Comparison of ENCODE assay signal across 27 cellular contexts in the genomic region with DNA sequence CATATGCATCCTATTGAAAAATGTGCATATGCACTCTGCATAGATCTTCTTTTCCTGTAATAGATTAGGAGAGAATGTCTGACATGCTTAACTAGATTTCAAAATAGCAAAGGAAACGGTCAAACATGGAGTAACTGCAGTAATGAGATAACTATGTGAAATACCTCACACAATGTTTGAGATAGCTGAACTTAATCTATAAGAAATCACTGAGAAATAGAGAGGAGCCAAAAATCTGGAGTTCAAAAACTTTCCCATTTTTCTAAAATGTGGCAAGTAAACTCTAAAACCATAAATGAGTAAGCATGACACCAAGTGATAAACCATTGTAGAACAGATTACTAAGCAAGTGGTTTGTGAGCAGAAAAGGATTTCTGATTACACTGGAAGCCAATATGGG.
"Had no signal": no experiment of that assay in that cellular context is flagged by ENCODE, and none has a peak within 500 bp of the region (broad histone marks: within the 10 kb centered on the region; RNA-seq: fewer than 3 reads in every experiment).

No MANE protein-coding gene starts in this region.

- H2AFZ ChIP-seq: parathyroid adenoma had no signal

- H3K4me3 ChIP-seq: heart left ventricle, right atrium auricular region, stomach, suprapubic skin, tibial artery, upper lobe of right lung had no signal

- H3K4me1 ChIP-seq: foreskin keratinocyte, parathyroid adenoma, suprapubic skin, tibial artery, upper lobe of right lung had no signal

- H3K36me3 ChIP-seq: brain microvascular endothelial cell, heart left ventricle, right atrium auricular region, stomach, suprapubic skin, tibial artery, upper lobe of right lung had no signal

- H3K9ac ChIP-seq: parathyroid adenoma had no signal

- H3K9me3 ChIP-seq: right atrium auricular region, stomach, suprapubic skin, tibial artery, upper lobe of right lung had no signal

- ATAC-seq: activated CD8-positive, alpha-beta T cell treated with anti-CD3 and anti-CD28 coated beads for 36 hours; activated naive CD4-positive, alpha-beta T cell treated with anti-CD3 and anti-CD28 coated beads, Interleukin-2, amount 50 U/mL, for 72 hours; esophagus mucosa; foreskin keratinocyte; heart left ventricle; naive thymus-derived CD4-positive, alpha-beta T cell; stimulated activated naive B cell treated with anti-CD40 and anti-IgM and Interleukin-4, amounts not matched to agents 10 μg/mL and 1 μg/mL and 100 μg/mL, for 72 hours; T-helper 17 cell; upper lobe of right lung; WTC11 had no signal

- H3K79me2 ChIP-seq: parathyroid adenoma had no signal

- DNase-seq: activated CD4-positive, alpha-beta T cell treated with anti-CD3 and anti-CD28 coated beads, Interleukin-2, amount 50 U/mL, for 1 hour; activated CD8-positive, alpha-beta T cell treated with anti-CD3 and anti-CD28 coated beads for 36 hours; activated naive CD4-positive, alpha-beta T cell; activated T-cell treated with anti-CD3 and anti-CD28 coated beads, Interleukin-2, amount 50 U/mL, for 48 hours; aorta; brain microvascular endothelial cell; caudate nucleus; endodermal cell; foreskin keratinocyte; heart left ventricle; midbrain; naive thymus-derived CD4-positive, alpha-beta T cell; nucleus accumbens; stimulated activated CD4-positive, alpha-beta T cell treated with anti-CD3 and anti-CD28 coated beads, Interleukin-15, amount 100 ng/mL, for 24 hours; stimulated activated CD4-positive, alpha-beta T cell treated with anti-CD3 and anti-CD28 coated beads, Interleukin-2, amount 100 ng/mL, for 24 hours; stimulated activated naive B cell treated with anti-CD40 and anti-IgM and Interleukin-4, amounts not matched to agents 10 μg/mL and 1 μg/mL and 100 μg/mL, for 72 hours; stomach; T-helper 17 cell; T1000; tibial artery; upper lobe of right lung had no signal

- H3K27me3 ChIP-seq: right atrium auricular region had no signal

- H3K27ac ChIP-seq: brain microvascular endothelial cell, foreskin keratinocyte, heart left ventricle, parathyroid adenoma, right atrium auricular region, stomach, suprapubic skin, tibial artery, upper lobe of right lung had no signal
